In genomic region chr16:18969050-18969854, GRCh38 we compare ENCODE assay signal across 1 cellular context.
TF ChIP-seq lines count a peak whose summit lies in the region.

No MANE protein-coding gene starts in this region.

TF ChIP-seq in HepG2, 621 proteins besides CTCF, POLR2A, EP300 and RAD21 (continued from another document):
- peak; percentile 70 for TF ChIP-seq ARID5B (CRISPR knock-in tag; IDR thresholded peaks at IDR 0.05)
- TF ChIP-seq POLR2AphosphoS2 (IDR thresholded peaks at IDR 0.05; ENCODE audit: low read depth, low read length), result no peak
- 0 out of 2 replicates have a peak, but pooled peaks have one; percentile 59 for TF ChIP-seq ZFP1 (CRISPR knock-in tag; IDR thresholded peaks at IDR 0.05)
- no peak for TF ChIP-seq ZNF615 (CRISPR knock-in tag; IDR thresholded peaks at IDR 0.05; ENCODE audit: borderline replicate concordance)
- 0 out of 2 replicates have a peak, but pooled peaks have one; percentile 28 for TF ChIP-seq CBX5 (CRISPR knock-in tag; IDR thresholded peaks at IDR 0.05; ENCODE audit: borderline replicate concordance)
- peak; percentile 51; the same call in 1 of the 2 replicates for TF ChIP-seq ZMYM4 (CRISPR knock-in tag; IDR thresholded peaks at IDR 0.05)
- TF ChIP-seq ZNF121 (CRISPR knock-in tag; IDR thresholded peaks at IDR 0.05), result 0 out of 2 replicates have a peak, but pooled peaks have one; percentile 27
- TF ChIP-seq ZNF646 (CRISPR knock-in tag; IDR thresholded peaks at IDR 0.05), result no peak
- peak; percentile 73; the same call in 1 of the 2 replicates for TF ChIP-seq ZNF335 (CRISPR knock-in tag; IDR thresholded peaks at IDR 0.05)
